In the genomic region with DNA sequence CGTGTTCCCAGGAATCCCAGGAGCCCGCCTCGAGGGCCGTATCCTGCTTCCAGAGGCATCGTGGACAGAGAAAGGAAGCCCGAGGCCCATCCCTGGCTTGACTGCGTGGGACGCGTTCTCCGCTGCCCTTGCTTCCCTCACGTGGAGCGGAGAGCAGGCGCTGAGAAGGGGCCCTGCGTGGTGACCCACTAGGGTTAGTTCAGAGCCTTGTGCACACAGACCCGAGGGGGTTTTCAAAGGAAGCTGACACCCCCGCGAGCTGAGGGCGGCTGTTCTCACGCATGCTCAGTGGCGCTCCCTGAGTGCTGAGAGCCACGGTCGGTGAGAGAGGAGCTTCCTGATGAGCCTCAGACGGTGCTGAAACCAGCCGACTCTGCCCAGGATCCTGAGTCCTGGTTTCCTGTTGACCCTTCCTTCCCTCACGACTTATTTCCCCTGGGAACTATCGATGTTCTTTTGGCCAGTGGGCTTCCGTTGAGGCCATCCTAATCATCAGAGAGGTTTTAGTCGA, we compare ENCODE assay signal across 8 cellular contexts. TPM values are rescaled to one million over a fixed set of nuclear protein-coding genes. Genes with fewer than 3 reads are reported as not detected.
DNase-seq lines count a peak whose midpoint lies in the region; ATAC-seq lines count a peak whose summit lies in the region.

No MANE protein-coding gene starts in this region.

- no peaks in the 10 kb centered on the region for H3K36me3 ChIP-seq in effector memory CD4-positive, alpha-beta T cell (ENCODE audit: control insufficient read depth, insufficient read depth, low read length)
- H3K36me3 ChIP-seq in H7 (replicated peaks; ENCODE audit: control insufficient read depth, insufficient read depth, low read length), result no peaks in the 10 kb centered on the region

- H3K4me1 ChIP-seq in effector memory CD4-positive, alpha-beta T cell (ENCODE audit: control insufficient read depth, insufficient read depth, low read length, poor library complexity, severe bottlenecking), result peaks cover 66% of the 10 kb centered on the region

- peak; percentile 27 for ATAC-seq in GM18858 (IDR thresholded peaks at IDR 0.05; ENCODE audit: unreplicated experiment)
- peak; percentile 34 for ATAC-seq in HG02938 (IDR thresholded peaks at IDR 0.05; ENCODE audit: unreplicated experiment)
- peak; percentile 59 to 66 for ATAC-seq in activated CD4-positive, CD25-positive, alpha-beta regulatory T cell treated with anti-CD3 and anti-CD28 coated beads, Interleukin-2, amount 50 U/mL, for 24 hours

- peak overlapping the region; percentile 68 for H3K27ac ChIP-seq in effector memory CD4-positive, alpha-beta T cell (ENCODE audit: insufficient read depth, low read length, poor library complexity, severe bottlenecking)

- H3K9me3 ChIP-seq in effector memory CD4-positive, alpha-beta T cell (ENCODE audit: control insufficient read depth, low read length), result no peaks in the 10 kb centered on the region

- H3K4me3 ChIP-seq in effector memory CD4-positive, alpha-beta T cell (ENCODE audit: insufficient read depth, low read depth, low read length, poor library complexity, severe bottlenecking), result peak overlapping the region; percentile 26
- H3K4me3 ChIP-seq in H7 (ENCODE audit: insufficient read depth, low read depth, low read length), result no peak overlapping the region

- DNase-seq in effector memory CD4-positive, alpha-beta T cell, result peak; percentile 69 to 83 (median 73)
- peak; percentile 61 to 68 for DNase-seq in stimulated activated CD8-positive, alpha-beta memory T cell treated with anti-CD3 and anti-CD28 coated beads, Interleukin-15, amount 100 ng/mL, for 48 hours (ENCODE audit: low read depth in 2 of 2)
- DNase-seq in NCI-H2227 treated with DMSO at 0.1 percent for 48 hours (lab: John Stamatoyannopoulos, UW) (no peak), foreskin melanocyte (no peak), H7 (no peak)

- no peaks in the 10 kb centered on the region for H3K27me3 ChIP-seq in effector memory CD4-positive, alpha-beta T cell (replicated peaks; ENCODE audit: control insufficient read depth, insufficient read depth, low read length, poor library complexity, severe bottlenecking)
- H3K27me3 ChIP-seq in H7 (ENCODE audit: control insufficient read depth, insufficient read depth, low read length), result no peaks in the 10 kb centered on the region

RNA-seq across cellular contexts. Expression of a gene that starts 28.9 kb away (rescaled TPM):
- total RNA-seq in H7 (2014; rRNA removed; shearing (Covaris generic)), result not detected in 2 replicates

Comparison
In these comparisons a context has a peak if more than half of its experiments do, and no peak if none do; other contexts are left out.
1. DNase-seq: peak in effector memory CD4-positive, alpha-beta T cell (3 of 3) and stimulated activated CD8-positive, alpha-beta memory T cell treated with anti-CD3 and anti-CD28 coated beads, Interleukin-15, amount 100 ng/mL, for 48 hours (2 of 2); none in NCI-H2227 treated with DMSO at 0.1 percent for 48 hours (single experiment), foreskin melanocyte (single experiment) and H7 (single experiment).
2. Peak in every context shown above with its lines, with median percentiles within 50 percentile points of each other: ATAC-seq.